19 cellular contexts compared by ENCODE assay signal in the genomic region with DNA sequence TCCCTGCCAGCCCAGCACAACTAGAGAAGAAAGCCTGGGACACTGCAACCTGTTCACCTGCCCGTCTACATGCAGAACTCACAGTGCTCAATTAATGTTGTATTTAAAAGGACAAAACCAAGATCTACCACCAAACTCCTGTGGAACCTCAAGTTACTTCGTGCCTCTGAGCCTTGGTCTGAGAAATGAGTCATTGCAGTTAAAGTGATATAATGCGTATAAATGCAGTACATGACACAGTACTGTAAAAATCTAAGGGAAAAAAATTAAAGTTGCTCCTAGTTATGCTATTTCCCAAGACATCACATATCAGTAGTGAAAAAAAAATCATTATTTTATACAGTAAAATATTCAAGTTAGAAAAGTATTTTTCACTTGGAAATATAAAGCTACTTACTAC.
DNase-seq lines count a peak whose midpoint lies in the region; ATAC-seq, FAIRE-seq and TF ChIP-seq lines count a peak whose summit lies in the region.
"Had no signal": no experiment of that assay in that cellular context is flagged by ENCODE, and none has a peak within 500 bp of the region (broad histone marks: within the 10 kb centered on the region; RNA-seq: fewer than 3 reads in every experiment).

No MANE protein-coding gene starts in this region.

- H3K4me1 Mint-ChIP-seq in astrocyte (ENCODE audit: low read depth, unreplicated experiment) = no peaks in the 10 kb centered on the region

- no peak for TF ChIP-seq RAD21 in IMR-90 (IDR thresholded peaks at IDR 0.05; ENCODE audit: low read length)

- no peak overlapping the region for H3K4ac ChIP-seq in IMR-90 (ENCODE audit: low read depth, low read length)

- no peak overlapping the region for H2BK20ac ChIP-seq in IMR-90 (ENCODE audit: low read depth, low read length)

- WGBS in IMR-90 (ENCODE audit: extremely low coverage in 2 of 2, insufficient read length in 1 of 2), 2 experiments = no CpG with 5 or more reads among the region's 3 CpGs
- 73 to 74% (median 73%) methylated on average over 3 of the region's 3 CpGs for WGBS in heart left ventricle, 4 donors

- no peak overlapping the region for H4K5ac ChIP-seq in IMR-90 (ENCODE audit: low read depth, low read length)

- intact Hi-C loops in IMR-90 (cut with micrococcal nuclease) = no loop called here
- intact Hi-C loops in heart left ventricle (cut with DNase I) = no loop called here
- intact Hi-C loops in uterus (cut with DNase I; ENCODE audit: low total_unique reads) = no loop called here

- H3K23ac ChIP-seq in IMR-90 (ENCODE audit: low read depth, low read length) = no peak overlapping the region

- no peak for FAIRE-seq in astrocyte (lab: Jason Lieb, UNC)

- H3K27me3 ChIP-seq in IMR-90 (ENCODE audit: control insufficient read depth, insufficient read depth, low read length) (no peaks in the 10 kb centered on the region; the same call in 1 of the 2 replicates), astrocyte (ENCODE audit: insufficient read depth, low read length) (no peaks in the 10 kb centered on the region), heart left ventricle (no peaks in the 10 kb centered on the region), uterus (no peaks in the 10 kb centered on the region)
- H3K27me3 ChIP-seq: BLaER1 treated with 17β-estradiol and CSF1 and Interleukin-3, amounts not matched to agents 10 nM and 100 nM; SJSA1 had no signal

- TF ChIP-seq POLR2A in IMR-90 (IDR thresholded peaks at IDR 0.05; ENCODE audit: low read depth, low read length) (no peak), heart left ventricle (IDR thresholded peaks at IDR 0.05) (no peak), uterus (IDR thresholded peaks at IDR 0.05) (no peak)

- H4K91ac ChIP-seq in IMR-90 (ENCODE audit: insufficient read depth, low read depth, low read length) = no peak overlapping the region

- no peak overlapping the region for H2AK5ac ChIP-seq in IMR-90 (ENCODE audit: low read depth, low read length)

- CTCF ChIA-PET in IMR-90 (lab: Yijun Ruan, JAX) = no interaction called here

- no peaks in the 10 kb centered on the region for H3K79me1 ChIP-seq in IMR-90 (ENCODE audit: low read depth in 1 of 2, low read length in 2 of 2)

- H3K4me1 ChIP-seq in IMR-90 (ENCODE audit: control insufficient read depth, insufficient read depth, low read length) = no peaks in the 10 kb centered on the region
- H3K4me1 ChIP-seq in astrocyte (ENCODE audit: insufficient read depth, low read length) = no peaks in the 10 kb centered on the region
- H3K4me1 ChIP-seq in heart left ventricle = no peaks in the 10 kb centered on the region
- no peaks in the 10 kb centered on the region for H3K4me1 ChIP-seq in uterus
- H3K4me1 ChIP-seq: HAP-1, SJSA1 had no signal

- no peak overlapping the region for H2AK9ac ChIP-seq in IMR-90 (replicated peaks; ENCODE audit: low read depth, low read length, poor library complexity)

- dilution Hi-C loops in IMR-90 (cut with HindIII; ENCODE audit: low sequenced_read_pairs, unreplicated experiment) = no loop called here

- POLR2A ChIA-PET in IMR-90 (lab: Charles Lee; ENCODE audit: unreplicated experiment) = no interaction called here

- H3K36me3 ChIP-seq in IMR-90 (ENCODE audit: control insufficient read depth, insufficient read depth, low read length) (no peaks in the 10 kb centered on the region), astrocyte (ENCODE audit: insufficient read depth, low read length) (no peaks in the 10 kb centered on the region), heart left ventricle (no peaks in the 10 kb centered on the region), uterus (no peaks in the 10 kb centered on the region)
- H3K36me3 ChIP-seq: BLaER1 treated with 17β-estradiol and CSF1 and Interleukin-3, amounts not matched to agents 10 nM and 100 nM; HAP-1; SJSA1 had no signal

- H3K4me3 ChIP-seq in AG10803 (ENCODE audit: low read length) = no peak overlapping the region
- no peak overlapping the region for H3K4me3 ChIP-seq in IMR-90 (ENCODE audit: insufficient read depth, low read depth, low read length)
- no peak overlapping the region for H3K4me3 ChIP-seq in astrocyte (ENCODE audit: insufficient read depth, low read depth, low read length)
- no peak overlapping the region for H3K4me3 ChIP-seq in fibroblast of the aortic adventitia (ENCODE audit: low read depth, low read length)
- no peak overlapping the region for H3K4me3 ChIP-seq in heart left ventricle
- H3K4me3 ChIP-seq in uterus = no peak overlapping the region
- H3K4me3 ChIP-seq: BLaER1 treated with 17β-estradiol and CSF1 and Interleukin-3, amounts not matched to agents 10 nM and 100 nM; HAP-1; SJSA1 had no signal

- H3K36me3 Mint-ChIP-seq in astrocyte (ENCODE audit: low read depth, unreplicated experiment) = no peaks in the 10 kb centered on the region
- H3K36me3 Mint-ChIP-seq: CD8-positive, alpha-beta T cell had no signal

- no peaks in the 10 kb centered on the region for H3K9me3 ChIP-seq in IMR-90 (ENCODE audit: control insufficient read depth, insufficient read depth, low read length)
- no peaks in the 10 kb centered on the region for H3K9me3 ChIP-seq in astrocyte (ENCODE audit: insufficient read depth, low read depth, low read length)
- peaks cover 0 to 22% (median 5%) of the 10 kb centered on the region in 12 donors for H3K9me3 ChIP-seq in heart left ventricle
- no peaks in the 10 kb centered on the region for H3K9me3 ChIP-seq in uterus
- H3K9me3 ChIP-seq: HAP-1, SJSA1 had no signal

- no peak overlapping the region for H2BK15ac ChIP-seq in IMR-90 (ENCODE audit: low read depth, low read length)

- H4K20me1 ChIP-seq in IMR-90 (ENCODE audit: insufficient read depth, low read length) = no peaks in the 10 kb centered on the region
- H4K20me1 ChIP-seq in astrocyte (ENCODE audit: insufficient read depth, low read length) = no peaks in the 10 kb centered on the region
- H4K20me1 ChIP-seq: BLaER1 treated with 17β-estradiol and CSF1 and Interleukin-3, amounts not matched to agents 10 nM and 100 nM had no signal

- H3K27ac Mint-ChIP-seq in astrocyte (ENCODE audit: unreplicated experiment) = no peak overlapping the region
- H3K27ac Mint-ChIP-seq: CD8-positive, alpha-beta T cell had no signal

- no peak overlapping the region for H2BK120ac ChIP-seq in IMR-90 (ENCODE audit: low read depth, low read length)

- no peak overlapping the region for H3K14ac ChIP-seq in IMR-90 (replicated peaks; ENCODE audit: low read depth, low read length)

- no peak overlapping the region for H3K4me3 Mint-ChIP-seq in astrocyte (ENCODE audit: unreplicated experiment)
- H3K4me3 Mint-ChIP-seq: CD8-positive, alpha-beta T cell had no signal

- ATAC-seq in IMR-90 (ENCODE audit: low read depth) (no peak), heart left ventricle (no peak)
- ATAC-seq: CD8-positive, alpha-beta T cell had no signal

- no peaks in the 10 kb centered on the region for H3K79me2 ChIP-seq in astrocyte (ENCODE audit: insufficient read depth, low read length)

- DNase-seq in AG10803 (ENCODE audit: low read depth) = peak; percentile 9
- DNase-seq in IMR-90 = peak; percentile 48
- peak; percentile 12 for DNase-seq in astrocyte (ENCODE audit: low read depth)
- peak; percentile 6 for DNase-seq in fibroblast of the aortic adventitia (ENCODE audit: low read depth)
- no peak for DNase-seq in ecto neural progenitor cell (ENCODE audit: low spot score)
- DNase-seq in heart left ventricle = no peak
- DNase-seq in HT-29 (ENCODE audit: low spot score) = no peak
- no peak for DNase-seq in uterus
- DNase-seq: Calu3; CD8-positive, alpha-beta T cell; KBM-7; NCI-H1105 treated with DMSO at 0.1 percent for 48 hours; NCI-H1694 treated with DMSO at 0.1 percent for 48 hours; NCI-H2107; NCI-H2227 treated with DMSO at 0.1 percent for 48 hours; NCI-H524 treated with DMSO at 0.1 percent for 48 hours had no signal

- BruUV-seq in IMR-90 (replicated peaks; lab: Mats Ljungman, UMichigan) = no TSS peak

- no peaks in the 10 kb centered on the region for H3K9me1 ChIP-seq in IMR-90 (ENCODE audit: insufficient read depth, low read length)

- no peak overlapping the region for H3K18ac ChIP-seq in IMR-90 (ENCODE audit: low read depth, low read length)

- H3K27ac ChIP-seq in IMR-90 (ENCODE audit: insufficient read depth, low read length) (no peak overlapping the region), astrocyte (ENCODE audit: low read depth, low read length) (no peak overlapping the region), heart left ventricle (no peak overlapping the region), uterus (no peak overlapping the region)
- H3K27ac ChIP-seq: BLaER1 treated with 17β-estradiol and CSF1 and Interleukin-3, amounts not matched to agents 10 nM and 100 nM; SJSA1 had no signal

- no peaks in the 10 kb centered on the region for H3K27me3 Mint-ChIP-seq in astrocyte (ENCODE audit: low read depth, unreplicated experiment)

- TF ChIP-seq CTCF in AG10803 (conservative IDR thresholded peaks at IDR 0.05; ENCODE audit: low read length) (no peak), IMR-90 (conservative IDR thresholded peaks at IDR 0.05; ENCODE audit: low read depth, low read length) (no peak), astrocyte (IDR thresholded peaks at IDR 0.05; ENCODE audit: insufficient read depth, low read depth, low read length) (no peak), fibroblast of the aortic adventitia (IDR thresholded peaks at IDR 0.05; ENCODE audit: insufficient read depth, low read length) (no peak), heart left ventricle (IDR thresholded peaks at IDR 0.05) (no peak), uterus (IDR thresholded peaks at IDR 0.05) (no peak)

- no peak overlapping the region for H4K8ac ChIP-seq in IMR-90 (ENCODE audit: low read depth in 2 of 2, low read length in 2 of 2)

- no peak overlapping the region for H2BK5ac ChIP-seq in IMR-90 (ENCODE audit: low read depth, low read length, poor library complexity, severe bottlenecking)

- peaks cover 3% of the 10 kb centered on the region for H3K9me3 Mint-ChIP-seq in astrocyte (ENCODE audit: unreplicated experiment)

- H3K4me2 ChIP-seq in IMR-90 (ENCODE audit: low read depth, low read length) = no peak overlapping the region
- H3K4me2 ChIP-seq in astrocyte (ENCODE audit: low read length) = no peak overlapping the region
- H3K4me2 ChIP-seq: BLaER1 treated with 17β-estradiol and CSF1 and Interleukin-3, amounts not matched to agents 10 nM and 100 nM had no signal

- H3K9ac ChIP-seq in IMR-90 (ENCODE audit: low read depth, low read length) (no peak overlapping the region), astrocyte (ENCODE audit: low read length) (no peak overlapping the region)
- H3K9ac ChIP-seq: BLaER1 treated with 17β-estradiol and CSF1 and Interleukin-3, amounts not matched to agents 10 nM and 100 nM had no signal

- no peak overlapping the region for H3K56ac ChIP-seq in IMR-90 (ENCODE audit: extremely low read depth, insufficient read depth, low read length)

- H2AFZ ChIP-seq in IMR-90 (replicated peaks; ENCODE audit: low read length, poor library complexity) (no peak overlapping the region), astrocyte (ENCODE audit: low read depth, low read length) (no peak overlapping the region)

- in situ Hi-C loops in IMR-90 (cut with MboI; ENCODE audit: low sequenced_read_pairs) = no loop called here

TF ChIP-seq in IMR-90, 13 proteins besides CTCF, POLR2A, EP300 and RAD21:
- TF ChIP-seq BHLHE40 (IDR thresholded peaks at IDR 0.05; ENCODE audit: low read depth, low read length) = no peak

Comparison
In these comparisons a context has a peak if more than half of its experiments do, and no peak if none do; other contexts are left out.
1. DNase-seq: peak in AG10803 (single experiment), IMR-90 (single experiment), astrocyte (single experiment) and fibroblast of the aortic adventitia (single experiment); none in ecto neural progenitor cell (single experiment), heart left ventricle (0 of 5), HT-29 (single experiment) and uterus (0 of 2).